8 cellular contexts compared by ENCODE assay signal in genomic region chr18:55415258-55415871, GRCh38.
DNase-seq lines count a peak whose midpoint lies in the region; ATAC-seq, FAIRE-seq and TF ChIP-seq lines count a peak whose summit lies in the region.

No MANE protein-coding gene starts in this region.

- H3K4me2 ChIP-seq in GM23248 (ENCODE audit: unreplicated experiment), result peak overlapping the region; percentile 56

- ATAC-seq in RWPE2 (ENCODE audit: low read depth) (peak; percentile 91), upper lobe of right lung (peak; percentile 94)

- H3K9me2 ChIP-seq in GM23248 (ENCODE audit: insufficient read depth), result no peaks in the 10 kb centered on the region

- 3 to 6% methylated on average over 6 of the region's 6 CpGs for WGBS in GM23248 (ENCODE audit: low coverage in 1 of 2, low lambda C conversion rate in 2 of 2, missing lambda C conversion rate in 2 of 2), 2 experiments

- H3K4me1 ChIP-seq in GM23248 (ENCODE audit: insufficient read depth), result peaks cover 67% of the 10 kb centered on the region
- H3K4me1 ChIP-seq in RWPE2 (ENCODE audit: insufficient read depth, poor library complexity, severe bottlenecking), result no peaks in the 10 kb centered on the region
- peaks cover 21% of the 10 kb centered on the region for H3K4me1 ChIP-seq in upper lobe of right lung

- no peaks in the 10 kb centered on the region for H3K36me3 ChIP-seq in GM23248 (ENCODE audit: low read depth)
- no peaks in the 10 kb centered on the region for H3K36me3 ChIP-seq in RWPE2 (ENCODE audit: low read depth)
- no peaks in the 10 kb centered on the region for H3K36me3 ChIP-seq in upper lobe of right lung

- in situ Hi-C loops in GM23248 (cut with MboI), result loop anchor here (5.0 to 25.0 kb wide), 4 partner anchors 167 to 1147 kb away; no protein-coding TSS in a partner anchor

- H3K9me3 ChIP-seq in GM23248 (ENCODE audit: low read depth) (no peaks in the 10 kb centered on the region), RWPE2 (ENCODE audit: severe bottlenecking) (no peaks in the 10 kb centered on the region), upper lobe of right lung (no peaks in the 10 kb centered on the region)

- peaks cover 36% of the 10 kb centered on the region for H3F3A ChIP-seq in GM23248 (ENCODE audit: insufficient read depth)

- DNase-seq in EH (ENCODE audit: low read depth) (peak; percentile 80), GM23248 (peak; percentile 91), LNCaP clone FGC (ENCODE audit: low read depth) (peak; percentile 22), RWPE2 (ENCODE audit: low spot score) (no peak), frontal cortex (ENCODE audit: low spot score in 2 of 2) (no peak), pons (ENCODE audit: low spot score) (peak; percentile 94), upper lobe of right lung (peak; percentile 90)
- DNase-seq in activated effector memory CD4-positive, alpha-beta T cell treated with Interleukin-2 at 50 U/mL for 16 hours, result peak; percentile 22

- no peaks in the 10 kb centered on the region for H4K20me1 ChIP-seq in GM23248 (ENCODE audit: insufficient read depth)

- H3K9ac ChIP-seq in GM23248, result no peak overlapping the region

- TF ChIP-seq CTCF in LNCaP clone FGC (IDR thresholded peaks at IDR 0.05; ENCODE audit: control insufficient read depth, extremely low read depth, insufficient read depth) (peak; percentile 88), RWPE2 (IDR thresholded peaks at IDR 0.05; ENCODE audit: poor library complexity, severe bottlenecking) (peak; percentile 94), upper lobe of right lung (IDR thresholded peaks at IDR 0.05) (peak; percentile 92)

- H3K27ac ChIP-seq in GM23248 (no peak overlapping the region), RWPE2 (ENCODE audit: poor library complexity, severe bottlenecking) (no peak overlapping the region), upper lobe of right lung (no peak overlapping the region)

- FAIRE-seq in frontal cortex (lab: Jason Lieb, UNC), result peak; percentile 97

- H3K4me3 ChIP-seq in GM23248 (no peak overlapping the region), LNCaP clone FGC (ENCODE audit: low read depth, low read length) (no peak overlapping the region), RWPE2 (ENCODE audit: severe bottlenecking) (no peak overlapping the region), upper lobe of right lung (no peak overlapping the region)

- no peak overlapping the region for H2AFZ ChIP-seq in GM23248

- H3K79me2 ChIP-seq in GM23248 (ENCODE audit: insufficient read depth), result peaks cover 99% of the 10 kb centered on the region

- intact Hi-C loops in upper lobe of right lung (cut with DNase I), result no loop called here

- H3K27me3 ChIP-seq in GM23248 (replicated peaks; ENCODE audit: insufficient read depth), result no peaks in the 10 kb centered on the region
- H3K27me3 ChIP-seq in RWPE2 (ENCODE audit: insufficient read depth, poor library complexity, severe bottlenecking), result no peaks in the 10 kb centered on the region
- no peaks in the 10 kb centered on the region for H3K27me3 ChIP-seq in upper lobe of right lung

Comparison
In these comparisons a context has a peak if more than half of its experiments do, and no peak if none do; other contexts are left out.
1. DNase-seq: peak in EH (single experiment), GM23248 (single experiment), LNCaP clone FGC (single experiment), activated effector memory CD4-positive, alpha-beta T cell treated with Interleukin-2 at 50 U/mL for 16 hours (single experiment), pons (single experiment) and upper lobe of right lung (single experiment); none in RWPE2 (single experiment) and frontal cortex (0 of 2).
2. Peak in every context shown above with its lines, with median percentiles within 50 percentile points of each other: CTCF ChIP-seq.